In genomic region chr20:44714701-44715494, GRCh38 we compare ENCODE assay signal across 8 cellular contexts. TPM values are rescaled to one million over a fixed set of nuclear protein-coding genes. Genes with fewer than 3 reads are reported as not detected.
DNase-seq lines count a peak whose midpoint lies in the region; ATAC-seq and TF ChIP-seq lines count a peak whose summit lies in the region.

TSS of gene CCN5 (plus strand) at chr20:44715369. CDS start at chr20:44715391, 22 bp downstream.

- H3K4me1 ChIP-seq in Panc1 (ENCODE audit: control insufficient read depth, insufficient read depth, low read length) (peaks cover 58% of the 10 kb centered on the region), esophagus squamous epithelium (peaks cover 48 to 84% (median 51%) of the 10 kb centered on the region in 3 donors)

- H3K27me3 ChIP-seq in Panc1 (ENCODE audit: control insufficient read depth, insufficient read depth, low read length), result no peaks in the 10 kb centered on the region
- no peaks in the 10 kb centered on the region for H3K27me3 ChIP-seq in esophagus squamous epithelium

- no peaks in the 10 kb centered on the region for H3K9me3 ChIP-seq in Panc1 (ENCODE audit: control insufficient read depth, insufficient read depth, low read depth, low read length)
- no peaks in the 10 kb centered on the region for H3K9me3 ChIP-seq in esophagus squamous epithelium

- no TSS peak for BruUV-seq in Panc1 (replicated peaks; lab: Mats Ljungman, UMichigan)

- TF ChIP-seq CTCF in Panc1 (IDR thresholded peaks at IDR 0.05) (no peak), esophagus squamous epithelium (IDR thresholded peaks at IDR 0.05) (no peak), omental fat pad (IDR thresholded peaks at IDR 0.05) (no peak)

- intact Hi-C loops in Panc1 (cut with micrococcal nuclease; ENCODE audit: unreplicated experiment), result no loop called here
- intact Hi-C loops in esophagus squamous epithelium (cut with DNase I), result no loop called here

- H3K27ac ChIP-seq in Panc1 (ENCODE audit: low read length) (peak within 1 kb of the TSS; percentile 91), esophagus squamous epithelium (peak within 1 kb of the TSS; percentile 70 to 89 (median 80))

- WGBS in esophagus squamous epithelium, 2 donors, result 40 to 44% methylated on average over 7 to 18 of the region's 28 CpGs

- DNase-seq in EH (ENCODE audit: low read depth) (peak; percentile 84), Panc1 (ENCODE audit: low read depth, low spot score) (peak; percentile 71), esophagus squamous epithelium (lab: John Stamatoyannopoulos, UW) (peak; percentile 10), omental fat pad (ENCODE audit: low spot score) (no peak), NCI-H2227 (lab: John Stamatoyannopoulos, UW; ENCODE audit: unreplicated experiment) (no peak), AML-193 (lab: John Stamatoyannopoulos, UW) (no peak)

- ATAC-seq in Panc1 (peak; percentile 87), omental fat pad (ENCODE audit: low FRiP score) (peak; percentile 67), GM19324 (IDR thresholded peaks at IDR 0.05; ENCODE audit: low FRiP score, unreplicated experiment) (no peak), HG02642 (IDR thresholded peaks at IDR 0.05; ENCODE audit: poor library complexity, unreplicated experiment) (no peak)

- H3K4me3 ChIP-seq in Panc1 (ENCODE audit: low read depth in 2 of 2, low read length in 2 of 2), result peak within 1 kb of the TSS; percentile 1 to 16; a peak in 2 of 4 replicates
- peak within 1 kb of the TSS; percentile 9 to 52 (median 23) for H3K4me3 ChIP-seq in esophagus squamous epithelium

- POLR2A ChIA-PET in Panc1 (lab: Charles Lee), result interaction anchor here (1.0 kb wide), 1 partner anchor 14 kb away, joined by 3 read pairs; no protein-coding TSS in a partner anchor

- in situ Hi-C loops in Panc1 (cut with HindIII; ENCODE audit: low pct_unique_long_range_greater_than_20kb, low sequenced_read_pairs), result no loop called here

- CTCF ChIA-PET in Panc1 (lab: Charles Lee), result no interaction called here

- TF ChIP-seq POLR2A in esophagus squamous epithelium (IDR thresholded peaks at IDR 0.05), result no peak

- no peaks in the 10 kb centered on the region for H3K36me3 ChIP-seq in Panc1 (ENCODE audit: control insufficient read depth, insufficient read depth, low read length)
- H3K36me3 ChIP-seq in esophagus squamous epithelium, result no peaks in the 10 kb centered on the region

RNA-seq across cellular contexts. Expression of gene CCN5, which starts in this region (rescaled TPM):
- total RNA-seq in Panc1 (2021; ENCODE audit: unreplicated experiment) (15.2 TPM), esophagus squamous epithelium (10 to 100 TPM in 3 of 4 donors, 1 to 10 TPM in 1; 6.7 to 83.9 (median 31.0) TPM), omental fat pad (10 to 100 TPM; 25.9 to 81.7 (median 61.3) TPM)
- 32.0 TPM for polyA plus RNA-seq in Panc1 (2012; ENCODE audit: insufficient read length)

Comparison
In these comparisons a context has a peak if more than half of its experiments do, and no peak if none do; other contexts are left out.
1. DNase-seq: peak in EH (single experiment), Panc1 (single experiment) and esophagus squamous epithelium (single experiment); none in omental fat pad (single experiment), NCI-H2227 (single experiment) and AML-193 (0 of 2).
2. ATAC-seq: peak in Panc1 (single experiment) and omental fat pad (single experiment); none in GM19324 (single experiment) and HG02642 (single experiment).